In the genomic region with DNA sequence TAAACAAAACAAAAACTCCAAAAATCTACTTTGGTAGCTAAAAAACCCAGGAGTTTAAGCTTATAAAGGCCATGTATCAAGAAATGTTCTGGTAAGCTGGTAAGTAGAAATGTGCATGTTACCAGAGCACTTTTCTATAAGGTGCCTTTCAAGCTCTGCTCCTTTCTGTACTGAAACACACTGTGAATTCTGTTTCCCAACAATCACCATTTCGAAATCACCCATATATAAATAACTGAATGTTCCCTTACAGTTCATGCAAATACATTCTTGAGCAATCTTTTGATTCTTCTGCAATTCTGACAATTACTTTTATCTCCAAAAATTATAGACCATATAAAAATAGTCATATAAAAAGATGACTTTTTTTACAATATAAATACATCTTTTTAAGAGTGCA, we compare ENCODE assay signal across 15 cellular contexts.
"Had no signal": no experiment of that assay in that cellular context is flagged by ENCODE, and none has a peak within 500 bp of the region (broad histone marks: within the 10 kb centered on the region; RNA-seq: fewer than 3 reads in every experiment).

No MANE protein-coding gene starts in this region.

- H3K27ac ChIP-seq: brain microvascular endothelial cell, psoas muscle, upper lobe of left lung, VCaP had no signal

- DNase-seq: activated CD4-positive, alpha-beta T cell treated with anti-CD3 and anti-CD28 coated beads for 1 hour; activated CD4-positive, alpha-beta T cell treated with anti-CD3 and anti-CD28 coated beads, Interleukin-2, amount 50 U/mL, for 4 hours; activated naive CD4-positive, alpha-beta T cell; activated naive CD8-positive, alpha-beta T cell treated with anti-CD3 and anti-CD28 coated beads, Interleukin-2, amount 10 ng/mL, durations not matched to agents 7 days and 5 days; activated T-cell treated with anti-CD3 and anti-CD28 coated beads for 4 hours; anterior cingulate cortex; brain microvascular endothelial cell; cerebellar nuclear complex; foreskin fibroblast; glutamatergic neuron; psoas muscle; stimulated activated CD4-positive, alpha-beta T cell treated with anti-CD3 and anti-CD28 coated beads, Interleukin-1b, Interleukin-23, amount 100 ng/mL, for 48 hours; stimulated activated naive CD8-positive, alpha-beta T cell treated with anti-CD3 and anti-CD28 coated beads, Interleukin-15, amount 100 ng/mL, for 72 hours; upper lobe of left lung had no signal

- H3K27me3 ChIP-seq: brain microvascular endothelial cell, upper lobe of left lung had no signal

- H3K4me1 ChIP-seq: psoas muscle, upper lobe of left lung had no signal

- H3K36me3 ChIP-seq: brain microvascular endothelial cell, upper lobe of left lung had no signal

- H3K4me3 ChIP-seq: psoas muscle, upper lobe of left lung had no signal

- H3K9me3 ChIP-seq: psoas muscle, upper lobe of left lung had no signal
